Comparison of ENCODE assay signal across 1 cellular context in genomic region chr20:63707558-63708300, GRCh38.
TF ChIP-seq lines count a peak whose summit lies in the region.

Gene ARFRP1, minus strand, starts transcription at chr20:63707976. Its CDS starts 885 bp downstream, at chr20:63707091.
Gene ZGPAT, plus strand, starts transcription at chr20:63708039. Its CDS starts 542 bp downstream, at chr20:63708581.

TF ChIP-seq in HepG2, 621 proteins besides CTCF, POLR2A, EP300 and RAD21 (continued from another document and continues in another):
- TF ChIP-seq CCAR2 (optimal IDR thresholded peaks at IDR 0.05; ENCODE audit: low read depth, low read length) (no peak), ZNF749 (CRISPR knock-in tag; IDR thresholded peaks at IDR 0.05; ENCODE audit: borderline replicate concordance) (peak; percentile 80; the same call in 1 of the 2 replicates), REXO4 (CRISPR knock-in tag; IDR thresholded peaks at IDR 0.05; ENCODE audit: borderline replicate concordance) (0 out of 2 replicates have a peak, but pooled peaks have one; percentile 15), ZFP91 (CRISPR knock-in tag; IDR thresholded peaks at IDR 0.05; ENCODE audit: borderline replicate concordance) (peak; percentile 81), PAF1 (CRISPR knock-in tag; IDR thresholded peaks at IDR 0.05) (no peak), KLF9 (CRISPR knock-in tag; IDR thresholded peaks at IDR 0.05; ENCODE audit: low read depth) (peak; percentile 74; the same call in 1 of the 2 replicates), GABPA (IDR thresholded peaks at IDR 0.05; ENCODE audit: low read depth, low read length) (no peak), GABPA (CRISPR knock-in tag; IDR thresholded peaks at IDR 0.05; ENCODE audit: low read depth) (peak; percentile 89), DRAP1 (CRISPR knock-in tag; IDR thresholded peaks at IDR 0.05) (peak; percentile 79), RFX5 (IDR thresholded peaks at IDR 0.05; ENCODE audit: low read depth, low read length) (no peak), NFE2L1 (CRISPR knock-in tag; IDR thresholded peaks at IDR 0.05; ENCODE audit: borderline replicate concordance) (peak; percentile 74; the same call in 1 of the 2 replicates), ATF7-NPFF (CRISPR knock-in tag; IDR thresholded peaks at IDR 0.05; ENCODE audit: low read depth) (peak; percentile 96), BCL6 (CRISPR knock-in tag; IDR thresholded peaks at IDR 0.05) (peak; percentile 67; the same call in 1 of the 2 replicates), ZNF383 (CRISPR knock-in tag; IDR thresholded peaks at IDR 0.05; ENCODE audit: borderline replicate concordance) (no peak), ETS1 (CRISPR knock-in tag; IDR thresholded peaks at IDR 0.05) (peak; percentile 94), ZFP36L1 (CRISPR knock-in tag; IDR thresholded peaks at IDR 0.05) (no peak; the same call in 1 of the 2 replicates), ZNF382 (CRISPR knock-in tag; IDR thresholded peaks at IDR 0.05; ENCODE audit: borderline replicate concordance) (no peak), ELF3 (CRISPR knock-in tag; IDR thresholded peaks at IDR 0.05) (peak; percentile 95), ERF (CRISPR knock-in tag; IDR thresholded peaks at IDR 0.05) (peak; percentile 97), DBP (CRISPR knock-in tag; IDR thresholded peaks at IDR 0.05; ENCODE audit: not compliant biosample characterization) (peak; percentile 21), EZH2 (conservative IDR thresholded peaks at IDR 0.05; ENCODE audit: low read depth, low read length) (no peak), ELK4 (CRISPR knock-in tag; IDR thresholded peaks at IDR 0.05; ENCODE audit: borderline replicate concordance) (peak; percentile 67; the same call in 1 of the 2 replicates), PAWR (CRISPR knock-in tag; IDR thresholded peaks at IDR 0.05; ENCODE audit: borderline replicate concordance) (no peak; the same call in 1 of the 2 replicates), ZNF513 (CRISPR knock-in tag; conservative IDR thresholded peaks at IDR 0.05) (peak; percentile 100), ZNF501 (CRISPR knock-in tag; IDR thresholded peaks at IDR 0.05) (peak; percentile 94; the same call in 1 of the 2 replicates), TFE3 (CRISPR knock-in tag; IDR thresholded peaks at IDR 0.05) (peak; percentile 75; the same call in 1 of the 2 replicates), ZNF562 (CRISPR knock-in tag; IDR thresholded peaks at IDR 0.05; ENCODE audit: borderline replicate concordance) (no peak; the same call in 1 of the 2 replicates), ZNF235 (CRISPR knock-in tag; IDR thresholded peaks at IDR 0.05; ENCODE audit: borderline replicate concordance) (peak; percentile 95; the same call in 1 of the 2 replicates), RFX1 (IDR thresholded peaks at IDR 0.05) (no peak; the same call in 1 of the 2 replicates), TBX3 (IDR thresholded peaks at IDR 0.05; ENCODE audit: borderline replicate concordance) (peak; percentile 20; the same call in 1 of the 2 replicates), ARHGAP35 (CRISPR knock-in tag; IDR thresholded peaks at IDR 0.05; ENCODE audit: borderline replicate concordance) (peak; percentile 88; the same call in 1 of the 2 replicates), ZNF790 (CRISPR knock-in tag; IDR thresholded peaks at IDR 0.05; ENCODE audit: borderline replicate concordance) (peak; percentile 95; the same call in 1 of the 2 replicates), TEF (CRISPR knock-in tag; IDR thresholded peaks at IDR 0.05) (peak; percentile 84), ZNF761 (CRISPR knock-in tag; conservative IDR thresholded peaks at IDR 0.05) (peak; percentile 87; the same call in 1 of the 2 replicates), GLMP (CRISPR knock-in tag; IDR thresholded peaks at IDR 0.05; ENCODE audit: borderline replicate concordance) (no peak), ZFP41 (CRISPR knock-in tag; IDR thresholded peaks at IDR 0.05; ENCODE audit: borderline replicate concordance) (no peak), SOX5 (CRISPR knock-in tag; IDR thresholded peaks at IDR 0.05; ENCODE audit: borderline replicate concordance) (peak; percentile 73), ZNF580 (CRISPR knock-in tag; IDR thresholded peaks at IDR 0.05; ENCODE audit: borderline replicate concordance, low read depth) (peak; percentile 73; the same call in 1 of the 2 replicates), SIN3A (IDR thresholded peaks at IDR 0.05; ENCODE audit: borderline replicate concordance, low read depth, low read length) (peak; percentile 80), ZSCAN5A (CRISPR knock-in tag; IDR thresholded peaks at IDR 0.05; ENCODE audit: borderline replicate concordance) (peak; percentile 98), ZBTB34 (CRISPR knock-in tag; IDR thresholded peaks at IDR 0.05) (peak; percentile 92), AFF4 (CRISPR knock-in tag; IDR thresholded peaks at IDR 0.05) (no peak; the same call in 1 of the 2 replicates)
